Comparison of ENCODE assay signal across 8 cellular contexts in genomic region chr1:166884040-166884642, GRCh38. TPM values are rescaled to one million over a fixed set of nuclear protein-coding genes. Genes with fewer than 3 reads are reported as not detected.
A peak's percentile ranks its signal among the peaks of the same experiment; 100 is the strongest.
DNase-seq lines count a peak whose midpoint lies in the region; ATAC-seq, FAIRE-seq and TF ChIP-seq lines count a peak whose summit lies in the region.

No MANE protein-coding gene starts in this region.

- FAIRE-seq in GM12891 (lab: Jason Lieb, UNC): peak; percentile 58

- intact Hi-C loops in left cardiac atrium (cut with DNase I): loop anchor here in 1 of 2 donors (1.0 kb wide), 1 partner anchor 175 kb away; no protein-coding TSS in a partner anchor
- intact Hi-C loops in posterior vena cava (cut with DNase I): loop anchor here in 1 of 2 donors (5.0 to 10.0 kb wide), 2 partner anchors 171 to 563 kb away; no protein-coding TSS in a partner anchor

- DNase-seq in GM12891 (ENCODE audit: insufficient read length, low spot score): peak; percentile 23
- peak; percentile 18 for DNase-seq in NCI-H146 treated with DMSO at 0.1 percent for 48 hours (lab: John Stamatoyannopoulos, UW; ENCODE audit: unreplicated experiment)
- DNase-seq in activated naive CD4-positive, alpha-beta T cell treated with anti-CD3 and anti-CD28 coated beads, Interleukin-2, amount 50 U/mL, for 72 hours (ENCODE audit: low spot score in 2 of 2): peak in 1 of 2 donors; percentile 54
- peak; percentile 51 for DNase-seq in left cardiac atrium
- DNase-seq in posterior vena cava (ENCODE audit: low spot score): peak; percentile 84
- DNase-seq in NCI-H1930 (lab: John Stamatoyannopoulos, UW): no peak
- DNase-seq in GOT3 (lab: John Stamatoyannopoulos, UW): no peak

- peak; percentile 51 to 82 for ATAC-seq in activated naive CD4-positive, alpha-beta T cell treated with anti-CD3 and anti-CD28 coated beads, Interleukin-2, amount 50 U/mL, for 72 hours
- ATAC-seq in left cardiac atrium: peak; percentile 90
- ATAC-seq in GM21619 (IDR thresholded peaks at IDR 0.05; ENCODE audit: unreplicated experiment): no peak

- no peaks in the 10 kb centered on the region for H3K36me3 Mint-ChIP-seq in activated naive CD4-positive, alpha-beta T cell treated with anti-CD3 and anti-CD28 coated beads, Interleukin-2, amount 50 U/mL, for 72 hours

- no peak for TF ChIP-seq POLR2A in GM12891 (IDR thresholded peaks at IDR 0.05; ENCODE audit: low read depth, low read length)

- no peaks in the 10 kb centered on the region for H3K9me3 Mint-ChIP-seq in activated naive CD4-positive, alpha-beta T cell treated with anti-CD3 and anti-CD28 coated beads, Interleukin-2, amount 50 U/mL, for 72 hours

- H3K27ac Mint-ChIP-seq in activated naive CD4-positive, alpha-beta T cell treated with anti-CD3 and anti-CD28 coated beads, Interleukin-2, amount 50 U/mL, for 72 hours: no peak overlapping the region

TF ChIP-seq in GM12891, 5 proteins besides CTCF, POLR2A, EP300 and RAD21:
- TF ChIP-seq PAX5 (IDR thresholded peaks at IDR 0.05; ENCODE audit: insufficient read depth, low read length, severe bottlenecking): no peak
- TF ChIP-seq SPI1 (IDR thresholded peaks at IDR 0.05; ENCODE audit: low read depth, low read length): no peak
- no peak for TF ChIP-seq POU2F2 (IDR thresholded peaks at IDR 0.05; ENCODE audit: low read depth, low read length)
- no peak for TF ChIP-seq POLR2AphosphoS5 (IDR thresholded peaks at IDR 0.05; ENCODE audit: low read depth, low read length)
- TF ChIP-seq TAF1 (IDR thresholded peaks at IDR 0.05; ENCODE audit: low read depth, low read length): no peak
TF ChIP-seq in GM12891: peak in this region for 0.

RNA-seq across cellular contexts. Expression of gene TADA1, which starts 8.1 kb away (rescaled TPM):
- 11.8 TPM for polyA plus RNA-seq in GM12891 (2012; ENCODE audit: low read depth, missing spikeins)
- 10 to 100 TPM; 13.6 to 23.6 TPM for total RNA-seq in activated naive CD4-positive, alpha-beta T cell treated with anti-CD3 and anti-CD28 coated beads, Interleukin-2, amount 50 U/mL, for 72 hours
- total RNA-seq in left cardiac atrium: 1 to 10 TPM; 9.4 TPM
- total RNA-seq in posterior vena cava: 1 to 10 TPM; 8.7 to 9.6 TPM

RNA-seq across cellular contexts. Expression of gene POGK, which starts 44.9 kb away (rescaled TPM):
- polyA plus RNA-seq in GM12891 (2012; ENCODE audit: low read depth, missing spikeins): 12.5 TPM
- total RNA-seq in activated naive CD4-positive, alpha-beta T cell treated with anti-CD3 and anti-CD28 coated beads, Interleukin-2, amount 50 U/mL, for 72 hours: 10 to 100 TPM; 32.3 to 43.0 TPM
- 10 to 100 TPM; 16.8 to 21.7 TPM for total RNA-seq in left cardiac atrium
- 10 to 100 TPM; 28.9 to 32.0 TPM for total RNA-seq in posterior vena cava

Comparison
In these comparisons a context has a peak if more than half of its experiments do, and no peak if none do; other contexts are left out.
1. DNase-seq: peak in GM12891 (single experiment), NCI-H146 treated with DMSO at 0.1 percent for 48 hours (single experiment), left cardiac atrium (single experiment) and posterior vena cava (single experiment); none in NCI-H1930 (0 of 2) and GOT3 (single experiment).